15 cellular contexts compared by ENCODE assay signal in genomic region chr7:105019269-105019668, GRCh38. TPM values are rescaled to one million over a fixed set of nuclear protein-coding genes. Genes with fewer than 3 reads are reported as not detected.
A peak's percentile ranks its signal among the peaks of the same experiment; 100 is the strongest.
DNase-seq lines count a peak whose midpoint lies in the region; ATAC-seq and TF ChIP-seq lines count a peak whose summit lies in the region.
"Had no signal": no experiment of that assay in that cellular context is flagged by ENCODE, and none has a peak within 500 bp of the region (broad histone marks: within the 10 kb centered on the region; RNA-seq: fewer than 3 reads in every experiment).

No MANE protein-coding gene starts in this region.

- no peaks in the 10 kb centered on the region for H3K27me3 Mint-ChIP-seq in activated CD4-positive, alpha-beta T cell treated with anti-CD3 and anti-CD28 coated beads, Interleukin-2, amount 10 ng/mL, durations not matched to agents 24 days and 14 days
- H3K27me3 Mint-ChIP-seq in effector memory CD8-positive, alpha-beta T cell: no peaks in the 10 kb centered on the region
- H3K27me3 Mint-ChIP-seq: dendritic cell treated with granulocyte-macrophage colony-stimulating factor and Interleukin-4, amounts not matched to agents 40 ng/mL and 50 ng/mL, for 4 days had no signal

- H3K79me2 ChIP-seq in OCI-LY3 (ENCODE audit: low read length): peaks cover 100% of the 10 kb centered on the region

- H3K4me2 ChIP-seq in OCI-LY3 (ENCODE audit: low read length): peak overlapping the region; percentile 34
- H3K4me2 ChIP-seq in skeletal muscle satellite cell (ENCODE audit: low read length): peak overlapping the region; percentile 32

- intact Hi-C loops in activated CD4-positive, alpha-beta T cell treated with anti-CD3 and anti-CD28 coated beads, Interleukin-2, amount 10 ng/mL, durations not matched to agents 24 days and 14 days (cut with micrococcal nuclease): loop anchor here (5.0 to 10.0 kb wide), 3 partner anchors 78 to 1674 kb away; partner anchors contain the start of genes DNAJC2 and PSMC2

- ATAC-seq in effector memory CD8-positive, alpha-beta T cell (replicated peaks): no peak
- ATAC-seq in HG03439 (IDR thresholded peaks at IDR 0.05; ENCODE audit: unreplicated experiment): no peak

- H3K36me3 Mint-ChIP-seq in activated CD4-positive, alpha-beta T cell treated with anti-CD3 and anti-CD28 coated beads, Interleukin-2, amount 10 ng/mL, durations not matched to agents 24 days and 14 days (ENCODE audit: low read depth): peaks cover 50% of the 10 kb centered on the region
- H3K36me3 Mint-ChIP-seq in effector memory CD8-positive, alpha-beta T cell (ENCODE audit: insufficient read depth): peaks cover 77% of the 10 kb centered on the region

- peak overlapping the region; percentile 41 for H3K27ac Mint-ChIP-seq in activated CD4-positive, alpha-beta T cell treated with anti-CD3 and anti-CD28 coated beads, Interleukin-2, amount 10 ng/mL, durations not matched to agents 24 days and 14 days
- peak overlapping the region in 1 of 2 donors; percentile 69 for H3K27ac Mint-ChIP-seq in effector memory CD8-positive, alpha-beta T cell

- peaks cover 44% of the 10 kb centered on the region for H3K4me1 Mint-ChIP-seq in activated CD4-positive, alpha-beta T cell treated with anti-CD3 and anti-CD28 coated beads, Interleukin-2, amount 10 ng/mL, durations not matched to agents 24 days and 14 days
- peaks cover 37 to 64% of the 10 kb centered on the region in 2 donors for H3K4me1 Mint-ChIP-seq in effector memory CD8-positive, alpha-beta T cell (ENCODE audit: low read depth in 2 of 2)

- DNase-seq in activated CD4-positive, alpha-beta T cell treated with anti-CD3 and anti-CD28 coated beads, Interleukin-2, amount 10 ng/mL, durations not matched to agents 24 days and 14 days: no peak
- no peak for DNase-seq in activated CD4-positive, alpha-beta T cell treated with anti-CD3 and anti-CD28 coated beads, Interleukin-2, amount 50 U/mL, for 1 hour
- no peak for DNase-seq in effector memory CD8-positive, alpha-beta T cell
- no peak for DNase-seq in NCI-H2029 treated with DMSO at 0.1 percent for 48 hours (lab: John Stamatoyannopoulos, UW)
- DNase-seq in activated CD4-positive, alpha-beta T cell treated with anti-CD3 and anti-CD28 coated beads for 48 hours: no peak
- DNase-seq: activated CD8-positive, alpha-beta memory T cell treated with anti-CD3 and anti-CD28 coated beads for 24 hours; mucosa of descending colon; NCI-H1417; NCI-H526; sigmoid colon; T-helper 9 cell had no signal

- no peak overlapping the region for H3K27ac ChIP-seq in OCI-LY3 (ENCODE audit: low read length)

- H3K27me3 ChIP-seq in OCI-LY3 (ENCODE audit: low read depth, low read length) (no peaks in the 10 kb centered on the region), skeletal muscle satellite cell (ENCODE audit: control insufficient read depth, insufficient read depth, low read length) (no peaks in the 10 kb centered on the region)
- H3K27me3 ChIP-seq: sigmoid colon had no signal

- H3K4me3 ChIP-seq in OCI-LY3 (ENCODE audit: low read length) (no peak overlapping the region), skeletal muscle satellite cell (ENCODE audit: low read length) (no peak overlapping the region)
- H3K4me3 ChIP-seq: mucosa of descending colon had no signal

- peaks cover 59% of the 10 kb centered on the region for H3K4me1 ChIP-seq in OCI-LY3 (ENCODE audit: low read length)
- peaks cover 31% of the 10 kb centered on the region for H3K4me1 ChIP-seq in skeletal muscle satellite cell (ENCODE audit: control insufficient read depth, insufficient read depth, low read length)

- no peak overlapping the region for H2AFZ ChIP-seq in OCI-LY3 (ENCODE audit: low read depth, low read length)

- H3K9me3 Mint-ChIP-seq in activated CD4-positive, alpha-beta T cell treated with anti-CD3 and anti-CD28 coated beads, Interleukin-2, amount 10 ng/mL, durations not matched to agents 24 days and 14 days: no peaks in the 10 kb centered on the region
- no peaks in the 10 kb centered on the region for H3K9me3 Mint-ChIP-seq in effector memory CD8-positive, alpha-beta T cell
- H3K9me3 Mint-ChIP-seq: dendritic cell treated with granulocyte-macrophage colony-stimulating factor and Interleukin-4, amounts not matched to agents 40 ng/mL and 50 ng/mL, for 4 days had no signal

- no peak for TF ChIP-seq CTCF in OCI-LY3 (IDR thresholded peaks at IDR 0.05; ENCODE audit: low read depth, low read length)

- peak overlapping the region; percentile 32 for H3K4me3 Mint-ChIP-seq in activated CD4-positive, alpha-beta T cell treated with anti-CD3 and anti-CD28 coated beads, Interleukin-2, amount 10 ng/mL, durations not matched to agents 24 days and 14 days
- H3K4me3 Mint-ChIP-seq in effector memory CD8-positive, alpha-beta T cell: peak overlapping the region; percentile 77 to 80
- H3K4me3 Mint-ChIP-seq: dendritic cell treated with granulocyte-macrophage colony-stimulating factor and Interleukin-4, amounts not matched to agents 40 ng/mL and 50 ng/mL, for 4 days had no signal

- H3K9me3 ChIP-seq in OCI-LY3 (ENCODE audit: insufficient read depth, low read length) (no peaks in the 10 kb centered on the region), skeletal muscle satellite cell (replicated peaks; ENCODE audit: low read length) (no peaks in the 10 kb centered on the region)
- H3K9me3 ChIP-seq: mucosa of descending colon, sigmoid colon had no signal

- H3K9ac ChIP-seq in OCI-LY3 (ENCODE audit: low read length) (no peak overlapping the region), skeletal muscle satellite cell (ENCODE audit: low read depth, low read length) (no peak overlapping the region)

- H4K20me1 ChIP-seq in OCI-LY3 (ENCODE audit: insufficient read depth, low read length): peaks cover 84% of the 10 kb centered on the region

- H3K36me3 ChIP-seq in OCI-LY3 (replicated peaks; ENCODE audit: low read depth, low read length) (peaks cover 11% of the 10 kb centered on the region), skeletal muscle satellite cell (ENCODE audit: insufficient read depth, low read length) (no peaks in the 10 kb centered on the region)
- H3K36me3 ChIP-seq: sigmoid colon had no signal

RNA-seq across cellular contexts. Expression of gene KMT2E, which starts 5.3 kb away (rescaled TPM):
- total RNA-seq in activated CD4-positive, alpha-beta T cell treated with anti-CD3 and anti-CD28 coated beads, Interleukin-2, amount 10 ng/mL, durations not matched to agents 24 days and 14 days: 104 and 106 TPM in 2 replicates
- total RNA-seq in skeletal muscle satellite cell (2012; rRNA removed): 55.9 and 67.9 TPM in 2 replicates
